Comparison of ENCODE assay signal across 29 cellular contexts in the genomic region with DNA sequence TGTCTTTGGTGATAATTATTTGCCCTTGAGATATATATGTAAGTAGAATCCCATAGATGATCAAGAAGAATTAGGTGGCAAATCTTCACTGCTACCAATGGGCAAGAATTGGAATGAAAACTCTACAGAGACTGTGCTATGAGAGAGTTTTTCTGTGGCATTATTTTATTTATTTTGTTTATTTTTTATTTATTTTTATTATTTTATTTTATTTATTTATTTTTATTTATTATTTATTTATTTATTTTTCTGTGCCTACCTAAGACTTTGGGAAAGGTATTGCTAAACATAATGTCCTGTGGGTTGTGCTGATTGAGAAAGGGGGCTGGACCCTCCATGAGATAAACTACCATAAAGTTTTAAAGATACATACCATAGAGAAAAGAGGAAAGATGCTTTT.
"Had no signal": no experiment of that assay in that cellular context is flagged by ENCODE, and none has a peak within 500 bp of the region (broad histone marks: within the 10 kb centered on the region; RNA-seq: fewer than 3 reads in every experiment).

No MANE protein-coding gene starts in this region.

- H3K27ac ChIP-seq: lower lobe of right lung, neutrophil, right atrium auricular region, right lobe of liver, stomach, testis, thyroid gland, transverse colon, upper lobe of left lung, vagina had no signal

- H3K4me1 ChIP-seq: lower lobe of right lung, right atrium auricular region, right lobe of liver, testis, thyroid gland, transverse colon, upper lobe of left lung, vagina had no signal

- ATAC-seq: left cardiac atrium; left lobe of liver; left ventricle myocardium superior; lower lobe of right lung; naive thymus-derived CD8-positive, alpha-beta T cell; right lobe of liver; stimulated activated naive B cell treated with anti-CD40 and anti-IgM and Interleukin-4, amounts not matched to agents 10 μg/mL and 1 μg/mL and 100 μg/mL, for 72 hours; stimulated activated naive CD8-positive, alpha-beta T cell treated with anti-CD3 and anti-CD28 coated beads, Interleukin-15, Interleukin-2, amounts not matched to agents 100 U/mL and 50 U/mL, for 24 hours had no signal

- H3K27me3 Mint-ChIP-seq: naive thymus-derived CD8-positive, alpha-beta T cell; progenitor cell of endocrine pancreas; stimulated activated naive B cell treated with anti-CD40 and anti-IgM and Interleukin-4, amounts not matched to agents 10 μg/mL and 1 μg/mL and 100 μg/mL, for 72 hours had no signal

- H3K36me3 Mint-ChIP-seq: stimulated activated naive B cell treated with anti-CD40 and anti-IgM and Interleukin-4, amounts not matched to agents 10 μg/mL and 1 μg/mL and 100 μg/mL, for 72 hours had no signal

- H3K4me3 Mint-ChIP-seq: naive thymus-derived CD8-positive, alpha-beta T cell; nephron; neural crest cell; stimulated activated naive B cell treated with anti-CD40 and anti-IgM and Interleukin-4, amounts not matched to agents 10 μg/mL and 1 μg/mL and 100 μg/mL, for 72 hours had no signal

- H3K27ac Mint-ChIP-seq: naive thymus-derived CD8-positive, alpha-beta T cell; nephron; progenitor cell of endocrine pancreas; stimulated activated naive B cell treated with anti-CD40 and anti-IgM and Interleukin-4, amounts not matched to agents 10 μg/mL and 1 μg/mL and 100 μg/mL, for 72 hours had no signal

- FAIRE-seq: keratinocyte had no signal

- H3K27me3 ChIP-seq: right atrium auricular region, right lobe of liver, stomach, testis, thyroid gland, transverse colon, upper lobe of left lung, vagina had no signal

- H3K4me3 ChIP-seq: lower lobe of right lung, right atrium auricular region, right lobe of liver, stomach, testis, thyroid gland, transverse colon, upper lobe of left lung, vagina had no signal

- H3K9me3 Mint-ChIP-seq: naive thymus-derived CD8-positive, alpha-beta T cell; nephron; stimulated activated naive B cell treated with anti-CD40 and anti-IgM and Interleukin-4, amounts not matched to agents 10 μg/mL and 1 μg/mL and 100 μg/mL, for 72 hours had no signal

- H3K9me3 ChIP-seq: lower lobe of right lung, neutrophil, right atrium auricular region, right lobe of liver, stomach, testis, thyroid gland, transverse colon, upper lobe of left lung, vagina had no signal

- H3K36me3 ChIP-seq: lower lobe of right lung, neutrophil, right atrium auricular region, right lobe of liver, stomach, thyroid gland, transverse colon, upper lobe of left lung, vagina had no signal

- DNase-seq: hippocampal formation; kidney glomerular epithelial cell; left cardiac atrium; left ventricle myocardium superior; lower lobe of right lung; mammary epithelial cell; mesenchymal stem cell; naive thymus-derived CD8-positive, alpha-beta T cell; occipital lobe; right lobe of liver; stimulated activated CD4-positive, alpha-beta T cell treated with anti-CD3 and anti-CD28 coated beads, Interleukin-12 subunit alpha, Interleukin-12 subunit beta, amount 100 ng/mL, for 4 hours; stimulated activated CD4-positive, alpha-beta T cell treated with anti-CD3 and anti-CD28 coated beads, Interleukin-15, amount 100 ng/mL, for 24 hours; stimulated activated CD4-positive, alpha-beta T cell treated with anti-CD3 and anti-CD28 coated beads, Interleukin-2, amount 100 ng/mL, for 24 hours; stimulated activated CD4-positive, alpha-beta T cell treated with anti-CD3 and anti-CD28 coated beads, Interleukin-4, amount 100 ng/mL, for 1 hour; stimulated activated naive B cell treated with anti-CD40 and anti-IgM and Interleukin-4, amounts not matched to agents 10 μg/mL and 1 μg/mL and 100 μg/mL, for 72 hours; stimulated activated naive CD8-positive, alpha-beta T cell treated with anti-CD3 and anti-CD28 coated beads, Interleukin-15, Interleukin-2, amounts not matched to agents 100 U/mL and 50 U/mL, for 24 hours; stomach; testis; thyroid gland; transverse colon; upper lobe of left lung had no signal
